2 cellular contexts compared by ENCODE assay signal in the genomic region with DNA sequence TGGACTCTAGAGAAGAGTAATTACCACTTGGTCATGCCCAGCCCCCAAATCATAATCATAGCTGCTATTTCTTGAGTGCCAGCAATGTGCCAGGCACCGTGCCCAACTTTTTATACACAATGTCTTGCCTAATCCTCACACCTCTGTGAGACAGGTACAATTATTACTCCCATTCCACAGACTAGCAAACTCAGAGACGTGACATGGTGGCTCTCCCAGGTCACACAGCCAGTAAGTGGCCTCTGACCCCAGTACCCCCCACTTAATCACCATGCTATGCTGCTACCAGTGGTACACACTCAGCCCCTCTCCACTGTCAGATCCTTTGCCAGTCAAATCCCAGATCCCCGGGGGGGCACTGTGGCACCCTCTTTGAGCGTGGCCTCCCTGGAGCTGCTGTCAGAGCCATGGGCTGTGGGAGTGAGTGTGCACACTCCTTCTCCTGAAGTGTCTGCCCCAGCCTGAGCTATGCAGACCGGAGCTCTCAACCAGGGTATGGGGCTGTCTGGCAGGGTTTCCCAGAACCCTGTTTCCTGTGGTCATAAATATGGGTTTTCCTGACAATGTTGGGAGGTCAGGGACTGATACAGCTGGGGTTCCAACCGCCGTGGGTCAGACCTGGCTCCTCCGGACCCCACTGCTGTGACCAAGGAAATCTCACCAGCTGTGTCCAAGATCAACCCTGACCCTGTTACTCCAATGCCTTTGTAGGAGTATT.
TF ChIP-seq lines count a peak whose summit lies in the region.

No MANE protein-coding gene starts in this region.

TF ChIP-seq in SK-N-SH treated with all-trans-retinoic acid at 6 μM for 48 hours, 23 proteins besides CTCF, POLR2A, EP300 and RAD21 (continued from another document):
- TF ChIP-seq, protein P1, sequence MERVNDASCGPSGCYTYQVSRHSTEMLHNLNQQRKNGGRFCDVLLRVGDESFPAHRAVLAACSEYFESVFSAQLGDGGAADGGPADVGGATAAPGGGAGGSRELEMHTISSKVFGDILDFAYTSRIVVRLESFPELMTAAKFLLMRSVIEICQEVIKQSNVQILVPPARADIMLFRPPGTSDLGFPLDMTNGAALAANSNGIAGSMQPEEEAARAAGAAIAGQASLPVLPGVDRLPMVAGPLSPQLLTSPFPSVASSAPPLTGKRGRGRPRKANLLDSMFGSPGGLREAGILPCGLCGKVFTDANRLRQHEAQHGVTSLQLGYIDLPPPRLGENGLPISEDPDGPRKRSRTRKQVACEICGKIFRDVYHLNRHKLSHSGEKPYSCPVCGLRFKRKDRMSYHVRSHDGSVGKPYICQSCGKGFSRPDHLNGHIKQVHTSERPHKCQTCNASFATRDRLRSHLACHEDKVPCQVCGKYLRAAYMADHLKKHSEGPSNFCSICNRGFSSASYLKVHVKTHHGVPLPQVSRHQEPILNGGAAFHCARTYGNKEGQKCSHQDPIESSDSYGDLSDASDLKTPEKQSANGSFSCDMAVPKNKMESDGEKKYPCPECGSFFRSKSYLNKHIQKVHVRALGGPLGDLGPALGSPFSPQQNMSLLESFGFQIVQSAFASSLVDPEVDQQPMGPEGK (CRISPR knock-in tag; IDR thresholded peaks at IDR 0.05; ENCODE audit: borderline replicate concordance) = no peak
- no peak for TF ChIP-seq PPARA (CRISPR knock-in tag; IDR thresholded peaks at IDR 0.05; ENCODE audit: borderline replicate concordance)
- no peak for TF ChIP-seq ZFP30 (CRISPR knock-in tag; IDR thresholded peaks at IDR 0.05)
- no peak for TF ChIP-seq SNAI2 (CRISPR knock-in tag; IDR thresholded peaks at IDR 0.05)
- no peak for TF ChIP-seq ARNTL (CRISPR knock-in tag; IDR thresholded peaks at IDR 0.05; ENCODE audit: borderline replicate concordance, low read depth)
- no peak for TF ChIP-seq GLIS3 (CRISPR knock-in tag; IDR thresholded peaks at IDR 0.05)
- no peak for TF ChIP-seq BACH2 (CRISPR knock-in tag; IDR thresholded peaks at IDR 0.05; ENCODE audit: borderline replicate concordance)
- TF ChIP-seq, protein P2, sequence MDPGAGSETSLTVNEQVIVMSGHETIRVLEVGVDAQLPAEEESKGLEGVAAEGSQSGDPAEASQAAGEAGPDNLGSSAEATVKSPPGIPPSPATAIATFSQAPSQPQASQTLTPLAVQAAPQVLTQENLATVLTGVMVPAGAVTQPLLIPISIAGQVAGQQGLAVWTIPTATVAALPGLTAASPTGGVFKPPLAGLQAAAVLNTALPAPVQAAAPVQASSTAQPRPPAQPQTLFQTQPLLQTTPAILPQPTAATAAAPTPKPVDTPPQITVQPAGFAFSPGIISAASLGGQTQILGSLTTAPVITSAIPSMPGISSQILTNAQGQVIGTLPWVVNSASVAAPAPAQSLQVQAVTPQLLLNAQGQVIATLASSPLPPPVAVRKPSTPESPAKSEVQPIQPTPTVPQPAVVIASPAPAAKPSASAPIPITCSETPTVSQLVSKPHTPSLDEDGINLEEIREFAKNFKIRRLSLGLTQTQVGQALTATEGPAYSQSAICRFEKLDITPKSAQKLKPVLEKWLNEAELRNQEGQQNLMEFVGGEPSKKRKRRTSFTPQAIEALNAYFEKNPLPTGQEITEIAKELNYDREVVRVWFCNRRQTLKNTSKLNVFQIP (CRISPR knock-in tag; IDR thresholded peaks at IDR 0.05; ENCODE audit: borderline replicate concordance, low read depth) = no peak
- no peak for TF ChIP-seq RARB (CRISPR knock-in tag; IDR thresholded peaks at IDR 0.05)
- no peak for TF ChIP-seq ZC3H10 (CRISPR knock-in tag; IDR thresholded peaks at IDR 0.05)
- TF ChIP-seq TSHZ2 (CRISPR knock-in tag; IDR thresholded peaks at IDR 0.05) = no peak
- no peak for TF ChIP-seq ESRRG (CRISPR knock-in tag; IDR thresholded peaks at IDR 0.05)
- TF ChIP-seq, protein P3, sequence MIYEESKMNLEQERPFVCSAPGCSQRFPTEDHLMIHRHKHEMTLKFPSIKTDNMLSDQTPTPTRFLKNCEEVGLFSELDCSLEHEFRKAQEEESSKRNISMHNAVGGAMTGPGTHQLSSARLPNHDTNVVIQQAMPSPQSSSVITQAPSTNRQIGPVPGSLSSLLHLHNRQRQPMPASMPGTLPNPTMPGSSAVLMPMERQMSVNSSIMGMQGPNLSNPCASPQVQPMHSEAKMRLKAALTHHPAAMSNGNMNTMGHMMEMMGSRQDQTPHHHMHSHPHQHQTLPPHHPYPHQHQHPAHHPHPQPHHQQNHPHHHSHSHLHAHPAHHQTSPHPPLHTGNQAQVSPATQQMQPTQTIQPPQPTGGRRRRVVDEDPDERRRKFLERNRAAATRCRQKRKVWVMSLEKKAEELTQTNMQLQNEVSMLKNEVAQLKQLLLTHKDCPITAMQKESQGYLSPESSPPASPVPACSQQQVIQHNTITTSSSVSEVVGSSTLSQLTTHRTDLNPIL (CRISPR knock-in tag; IDR thresholded peaks at IDR 0.05; ENCODE audit: low read depth) = no peak
- TF ChIP-seq TOX (CRISPR knock-in tag; IDR thresholded peaks at IDR 0.05; ENCODE audit: borderline replicate concordance) = no peak
- no peak for TF ChIP-seq CSDC2 (CRISPR knock-in tag; IDR thresholded peaks at IDR 0.05)
TF ChIP-seq in SK-N-SH treated with all-trans-retinoic acid at 6 μM for 48 hours: peak in this region for 0.

TF ChIP-seq in SK-N-SH, 30 proteins besides CTCF, POLR2A, EP300 and RAD21 (continued from another document):
- no peak for TF ChIP-seq ZBTB33 (IDR thresholded peaks at IDR 0.05; ENCODE audit: borderline replicate concordance, low read depth)
- no peak for TF ChIP-seq YY1 (IDR thresholded peaks at IDR 0.05; ENCODE audit: low read depth)
- no peak for TF ChIP-seq GABPA (IDR thresholded peaks at IDR 0.05; ENCODE audit: low read depth)
- TF ChIP-seq FOXJ3 (CRISPR knock-in tag; IDR thresholded peaks at IDR 0.05) = no peak
